In genomic region chr2:10590742-10591141, GRCh38 we compare ENCODE assay signal across 21 cellular contexts.
"Had no signal": no experiment of that assay in that cellular context is flagged by ENCODE, and none has a peak within 500 bp of the region (broad histone marks: within the 10 kb centered on the region; RNA-seq: fewer than 3 reads in every experiment).

No MANE protein-coding gene starts in this region.

- H3K27ac Mint-ChIP-seq: activated CD4-positive, alpha-beta memory T cell treated with anti-CD3 and anti-CD28 coated beads for 36 hours; activated CD4-positive, alpha-beta T cell treated with anti-CD3 and anti-CD28 coated beads for 36 hours; activated naive CD8-positive, alpha-beta T cell; activated T-helper 1 cell treated with anti-CD3 and anti-CD28 coated beads, Interleukin-12 subunit alpha, Interleukin-12 subunit beta, Interleukin-2, Interleukin-4 antibody, amounts not matched to agents 30 ng/mL and 10 ng/mL and 1 ng/mL, durations not matched to agents 14 hours and 24 hours and 36 hours; dendritic cell treated with granulocyte-macrophage colony-stimulating factor and Interleukin-4, amounts not matched to agents 40 ng/mL and 50 ng/mL, for 4 days; effector memory CD8-positive, alpha-beta T cell; naive B cell; stimulated activated naive B cell treated with anti-CD40 and anti-IgM and Interleukin-4, amounts not matched to agents 10 μg/mL and 1 μg/mL and 100 μg/mL, for 72 hours; WTC11 had no signal

- H3K4me1 ChIP-seq: pancreas, spleen, upper lobe of right lung had no signal

- H3K4me1 Mint-ChIP-seq: activated CD4-positive, alpha-beta T cell treated with anti-CD3 and anti-CD28 coated beads for 36 hours; stimulated activated naive B cell treated with anti-CD40 and anti-IgM and Interleukin-4, amounts not matched to agents 10 μg/mL and 1 μg/mL and 100 μg/mL, for 72 hours; WTC11 had no signal

- DNase-seq: activated CD4-positive, alpha-beta memory T cell treated with anti-CD3 and anti-CD28 coated beads for 36 hours; activated CD4-positive, alpha-beta T cell treated with anti-CD3 and anti-CD28 coated beads for 36 hours; activated T-cell treated with anti-CD3 and anti-CD28 coated beads for 4 hours; effector memory CD8-positive, alpha-beta T cell; foreskin keratinocyte; hypothalamus; kidney; left lung; mucosa of descending colon; naive B cell; pancreas; spleen; stimulated activated naive B cell treated with anti-CD40 and anti-IgM and Interleukin-4, amounts not matched to agents 10 μg/mL and 1 μg/mL and 100 μg/mL, for 72 hours; upper lobe of right lung had no signal

- H3K4me3 Mint-ChIP-seq: activated CD4-positive, alpha-beta memory T cell treated with anti-CD3 and anti-CD28 coated beads for 36 hours; activated CD4-positive, alpha-beta T cell treated with anti-CD3 and anti-CD28 coated beads for 36 hours; activated naive CD8-positive, alpha-beta T cell; activated T-helper 1 cell treated with anti-CD3 and anti-CD28 coated beads, Interleukin-12 subunit alpha, Interleukin-12 subunit beta, Interleukin-2, Interleukin-4 antibody, amounts not matched to agents 30 ng/mL and 10 ng/mL and 1 ng/mL, durations not matched to agents 14 hours and 24 hours and 36 hours; dendritic cell treated with granulocyte-macrophage colony-stimulating factor and Interleukin-4, amounts not matched to agents 40 ng/mL and 50 ng/mL, for 4 days; effector memory CD8-positive, alpha-beta T cell; naive B cell; stimulated activated naive B cell treated with anti-CD40 and anti-IgM and Interleukin-4, amounts not matched to agents 10 μg/mL and 1 μg/mL and 100 μg/mL, for 72 hours; T-helper 2 cell treated with Interferon-gamma antibody and Interleukin-4, amounts not matched to agents 5 μg/mL and 100 μg/mL, for 36 hours; WTC11 had no signal

- H3K27ac ChIP-seq: epithelial cell of prostate, foreskin keratinocyte, left lung, pancreas, spleen, upper lobe of right lung had no signal

- H3K9me3 ChIP-seq: left lung, mucosa of descending colon, pancreas, spleen, upper lobe of right lung had no signal

- H3K9me3 Mint-ChIP-seq: activated CD4-positive, alpha-beta memory T cell treated with anti-CD3 and anti-CD28 coated beads for 36 hours; activated T-helper 1 cell treated with anti-CD3 and anti-CD28 coated beads, Interleukin-12 subunit alpha, Interleukin-12 subunit beta, Interleukin-2, Interleukin-4 antibody, amounts not matched to agents 30 ng/mL and 10 ng/mL and 1 ng/mL, durations not matched to agents 14 hours and 24 hours and 36 hours; dendritic cell treated with granulocyte-macrophage colony-stimulating factor and Interleukin-4, amounts not matched to agents 40 ng/mL and 50 ng/mL, for 4 days; effector memory CD8-positive, alpha-beta T cell; naive B cell; stimulated activated naive B cell treated with anti-CD40 and anti-IgM and Interleukin-4, amounts not matched to agents 10 μg/mL and 1 μg/mL and 100 μg/mL, for 72 hours; T-helper 2 cell treated with Interferon-gamma antibody and Interleukin-4, amounts not matched to agents 5 μg/mL and 100 μg/mL, for 36 hours; WTC11 had no signal

- H3K4me3 ChIP-seq: left lung, mucosa of descending colon, pancreas, spleen, upper lobe of right lung had no signal

- ATAC-seq: activated CD4-positive, alpha-beta T cell treated with anti-CD3 and anti-CD28 coated beads for 36 hours; effector memory CD8-positive, alpha-beta T cell; foreskin keratinocyte; left lung; mucosa of descending colon; pancreas; stimulated activated naive B cell treated with anti-CD40 and anti-IgM and Interleukin-4, amounts not matched to agents 10 μg/mL and 1 μg/mL and 100 μg/mL, for 72 hours; upper lobe of right lung; WTC11 had no signal

- FAIRE-seq: kidney, pancreas, TTC549 had no signal

- H3K27me3 Mint-ChIP-seq: activated CD4-positive, alpha-beta memory T cell treated with anti-CD3 and anti-CD28 coated beads for 36 hours; activated CD4-positive, alpha-beta T cell treated with anti-CD3 and anti-CD28 coated beads for 36 hours; activated naive CD8-positive, alpha-beta T cell; dendritic cell treated with granulocyte-macrophage colony-stimulating factor and Interleukin-4, amounts not matched to agents 40 ng/mL and 50 ng/mL, for 4 days; effector memory CD8-positive, alpha-beta T cell; naive B cell; stimulated activated naive B cell treated with anti-CD40 and anti-IgM and Interleukin-4, amounts not matched to agents 10 μg/mL and 1 μg/mL and 100 μg/mL, for 72 hours had no signal

- H3K27me3 ChIP-seq: foreskin keratinocyte, left lung, pancreas, spleen, upper lobe of right lung had no signal
